In the genomic region with DNA sequence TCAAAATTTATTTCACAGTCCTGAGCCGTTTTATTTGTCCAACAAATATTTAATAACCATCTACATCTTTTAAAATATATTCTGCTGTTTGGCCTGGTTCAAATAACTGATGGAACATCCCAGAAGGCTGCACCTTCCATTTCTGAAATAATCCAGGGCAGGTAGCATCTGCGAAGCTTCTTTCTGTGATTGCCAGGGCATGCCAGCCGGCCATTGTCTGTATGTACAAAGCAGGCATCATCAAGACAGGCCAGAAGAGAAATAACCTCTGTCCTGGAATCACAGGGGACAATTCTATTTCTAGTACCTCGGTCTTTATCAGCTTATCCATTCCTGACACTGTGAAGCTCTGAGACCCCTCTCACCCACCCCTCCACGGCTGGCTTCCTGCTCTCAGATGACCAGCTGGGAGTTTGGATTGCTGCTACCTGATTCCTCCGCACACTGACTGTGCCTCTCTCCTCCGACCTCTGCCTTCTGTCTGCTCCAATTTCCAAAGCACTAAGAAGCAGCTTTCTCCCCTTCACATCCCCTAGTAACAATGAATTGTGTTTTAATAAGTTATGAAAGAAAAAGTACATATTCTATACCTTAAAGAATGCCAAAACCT, we compare ENCODE assay signal across 20 cellular contexts.
"Had no signal": no experiment of that assay in that cellular context is flagged by ENCODE, and none has a peak within 500 bp of the region (broad histone marks: within the 10 kb centered on the region; RNA-seq: fewer than 3 reads in every experiment).

No MANE protein-coding gene starts in this region.

- H3K4me3 ChIP-seq: adrenal gland, heart right ventricle, lower lobe of right lung, spleen, upper lobe of left lung had no signal

- H3K27ac Mint-ChIP-seq: activated CD4-positive, alpha-beta T cell treated with anti-CD3 and anti-CD28 coated beads, Interleukin-2, amount 10 ng/mL, durations not matched to agents 7 days and 5 days; activated CD8-positive, alpha-beta T cell treated with anti-CD3 and anti-CD28 coated beads for 36 hours; activated naive CD4-positive, alpha-beta T cell treated with anti-CD3 and anti-CD28 coated beads, Interleukin-2, amount 50 U/mL, for 72 hours; dendritic cell treated with granulocyte-macrophage colony-stimulating factor and Interleukin-4, amounts not matched to agents 40 ng/mL and 50 ng/mL, for 4 days; naive B cell; progenitor cell of endocrine pancreas; T-helper 17 cell had no signal

- H3K9me3 ChIP-seq: adrenal gland, upper lobe of left lung had no signal

- H3K4me1 ChIP-seq: adrenal gland, heart right ventricle, lower lobe of right lung, spleen, upper lobe of left lung had no signal

- H3K9me3 Mint-ChIP-seq: activated CD8-positive, alpha-beta T cell treated with anti-CD3 and anti-CD28 coated beads for 36 hours; activated naive CD4-positive, alpha-beta T cell treated with anti-CD3 and anti-CD28 coated beads, Interleukin-2, amount 50 U/mL, for 72 hours; dendritic cell treated with granulocyte-macrophage colony-stimulating factor and Interleukin-4, amounts not matched to agents 40 ng/mL and 50 ng/mL, for 4 days; neural crest cell had no signal

- H3K27me3 ChIP-seq: adrenal gland, upper lobe of left lung had no signal

- H3K4me1 Mint-ChIP-seq: activated CD4-positive, alpha-beta T cell treated with anti-CD3 and anti-CD28 coated beads, Interleukin-2, amount 10 ng/mL, durations not matched to agents 7 days and 5 days; naive B cell; T-helper 17 cell had no signal

- ATAC-seq: activated CD4-positive, CD25-positive, alpha-beta regulatory T cell treated with anti-CD3 and anti-CD28 coated beads, Interleukin-2, amount 50 U/mL, for 24 hours; activated CD8-positive, alpha-beta T cell treated with anti-CD3 and anti-CD28 coated beads for 36 hours; activated naive CD4-positive, alpha-beta T cell treated with anti-CD3 and anti-CD28 coated beads, Interleukin-2, amount 50 U/mL, for 72 hours; heart right ventricle; left lobe of liver; lower lobe of right lung; T-helper 17 cell had no signal

- H3K4me3 Mint-ChIP-seq: activated CD4-positive, alpha-beta T cell treated with anti-CD3 and anti-CD28 coated beads, Interleukin-2, amount 10 ng/mL, durations not matched to agents 7 days and 5 days; activated CD8-positive, alpha-beta T cell treated with anti-CD3 and anti-CD28 coated beads for 36 hours; dendritic cell treated with granulocyte-macrophage colony-stimulating factor and Interleukin-4, amounts not matched to agents 40 ng/mL and 50 ng/mL, for 4 days; naive B cell; neural crest cell; T-helper 17 cell had no signal

- DNase-seq: activated CD4-positive, alpha-beta T cell treated with anti-CD3 and anti-CD28 coated beads, Interleukin-2, amount 10 ng/mL, durations not matched to agents 7 days and 5 days; activated CD8-positive, alpha-beta T cell treated with anti-CD3 and anti-CD28 coated beads for 36 hours; adrenal gland; effector CD4-positive, alpha-beta T cell; heart right ventricle; kidney; lower lobe of right lung; mesendoderm; naive B cell; spleen; stimulated activated CD4-positive, alpha-beta T cell treated with anti-CD3 and anti-CD28 coated beads, Interleukin-4, amount 100 ng/mL, for 1 hour; stimulated activated naive CD4-positive, alpha-beta T cell; T-helper 17 cell; upper lobe of left lung had no signal

- H3K36me3 Mint-ChIP-seq: activated naive CD4-positive, alpha-beta T cell treated with anti-CD3 and anti-CD28 coated beads, Interleukin-2, amount 50 U/mL, for 72 hours; naive B cell had no signal

- H3K27ac ChIP-seq: adrenal gland, heart right ventricle, lower lobe of right lung, spleen, upper lobe of left lung had no signal

- H3K36me3 ChIP-seq: adrenal gland, heart right ventricle, lower lobe of right lung, spleen, upper lobe of left lung had no signal
